In genomic region chr3:103924544-103924943, GRCh38 we compare ENCODE assay signal across 26 cellular contexts.
"Had no signal": no experiment of that assay in that cellular context is flagged by ENCODE, and none has a peak within 500 bp of the region (broad histone marks: within the 10 kb centered on the region; RNA-seq: fewer than 3 reads in every experiment).

No MANE protein-coding gene starts in this region.

- FAIRE-seq: islet of Langerhans, kidney, urothelium cell line had no signal

- H3K36me3 ChIP-seq: left lung, lower lobe of right lung, neutrophil, right atrium auricular region, stomach, thyroid gland, upper lobe of right lung had no signal

- DNase-seq: hypothalamus; immature natural killer cell; kidney; left colon; left lung; lower lobe of right lung; mammary epithelial cell; mesenchymal stem cell; naive thymus-derived CD8-positive, alpha-beta T cell; occipital lobe; stimulated activated CD4-positive, alpha-beta T cell treated with anti-CD3 and anti-CD28 coated beads, Interleukin-12 subunit alpha, Interleukin-12 subunit beta, amount 100 ng/mL, for 4 hours; stimulated activated CD4-positive, alpha-beta T cell treated with anti-CD3 and anti-CD28 coated beads, Interleukin-15, amount 100 ng/mL, for 24 hours; stimulated activated CD4-positive, alpha-beta T cell treated with anti-CD3 and anti-CD28 coated beads, Interleukin-2, amount 100 ng/mL, for 24 hours; stimulated activated CD4-positive, alpha-beta T cell treated with anti-CD3 and anti-CD28 coated beads, Interleukin-4, amount 100 ng/mL, for 1 hour; stimulated activated naive B cell treated with anti-CD40 and anti-IgM and Interleukin-4, amounts not matched to agents 10 μg/mL and 1 μg/mL and 100 μg/mL, for 72 hours; stimulated activated naive CD8-positive, alpha-beta T cell treated with anti-CD3 and anti-CD28 coated beads, Interleukin-15, Interleukin-2, amounts not matched to agents 100 U/mL and 50 U/mL, for 24 hours; stomach; testis; thyroid gland; trophoblast cell; upper lobe of right lung had no signal

- H3K4me1 ChIP-seq: left lung, lower lobe of right lung, right atrium auricular region, stomach, testis, upper lobe of right lung had no signal

- H3K9me3 ChIP-seq: left lung, lower lobe of right lung, neutrophil, right atrium auricular region, stomach, testis, thyroid gland, upper lobe of right lung had no signal

- H3K4me3 ChIP-seq: left lung, lower lobe of right lung, right atrium auricular region, skin epidermis, stomach, testis, thyroid gland, upper lobe of right lung had no signal

- H3K27ac ChIP-seq: left lung, lower lobe of right lung, neutrophil, right atrium auricular region, skin epidermis, stomach, testis, thyroid gland, upper lobe of right lung had no signal

- H3K27me3 ChIP-seq: left lung, neutrophil, right atrium auricular region, stomach, testis, thyroid gland, upper lobe of right lung had no signal
